11 cellular contexts compared by ENCODE assay signal in the genomic region with DNA sequence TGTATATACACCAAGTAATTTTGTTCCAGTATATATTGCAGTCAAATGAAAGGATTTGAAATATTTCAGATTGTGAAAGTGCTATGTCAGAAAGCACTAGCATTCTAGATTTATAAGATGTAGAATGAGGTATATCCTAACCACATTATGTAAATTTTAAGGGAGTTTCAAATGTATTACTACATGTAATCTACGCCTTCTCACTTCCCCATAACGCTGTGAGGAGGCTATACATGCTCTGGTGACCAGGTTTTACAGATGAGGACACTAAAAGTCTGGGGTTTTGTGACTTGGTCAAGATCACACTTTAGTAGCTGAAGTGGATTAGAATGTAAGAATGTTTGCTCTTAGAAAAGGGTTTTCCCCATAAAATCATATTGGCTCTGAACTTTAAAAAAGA. TPM values are rescaled to one million over a fixed set of nuclear protein-coding genes. Genes with fewer than 3 reads are reported as not detected.
DNase-seq lines count a peak whose midpoint lies in the region; ATAC-seq and TF ChIP-seq lines count a peak whose summit lies in the region.
"Had no signal": no experiment of that assay in that cellular context is flagged by ENCODE, and none has a peak within 500 bp of the region (broad histone marks: within the 10 kb centered on the region; RNA-seq: fewer than 3 reads in every experiment).

No MANE protein-coding gene starts in this region.

- no peaks in the 10 kb centered on the region for H3K36me3 ChIP-seq in OCI-LY7 (ENCODE audit: insufficient read depth, low read length)
- H3K36me3 ChIP-seq: BLaER1 treated with 17β-estradiol and CSF1 and Interleukin-3, amounts not matched to agents 10 nM and 100 nM had no signal

- DNase-seq in CD1c-positive myeloid dendritic cell (ENCODE audit: extremely low spot score) (peak; percentile 86), OCI-LY7 (ENCODE audit: low spot score) (peak; percentile 13), NCI-H2029 (lab: John Stamatoyannopoulos, UW) (no peak), MCF 10A (ENCODE audit: unreplicated experiment) (no peak), EL (no peak)
- DNase-seq in activated naive CD4-positive, alpha-beta T cell treated with anti-CD3 and anti-CD28 coated beads, Interleukin-2, amount 50 U/mL, for 16 hours, result no peak
- DNase-seq: NCI-H524 had no signal

- H3K4me3 Mint-ChIP-seq in MCF 10A (ENCODE audit: unreplicated experiment), result no peak overlapping the region

- no peak overlapping the region for H3K27ac Mint-ChIP-seq in MCF 10A (ENCODE audit: low read depth, unreplicated experiment)

- no peaks in the 10 kb centered on the region for H4K20me1 ChIP-seq in OCI-LY7 (ENCODE audit: insufficient read depth, low read length)
- H4K20me1 ChIP-seq: BLaER1 treated with 17β-estradiol and CSF1 and Interleukin-3, amounts not matched to agents 10 nM and 100 nM had no signal

- H3K4me2 ChIP-seq in OCI-LY7 (ENCODE audit: low read length), result no peak overlapping the region

- no peak overlapping the region for H3K27ac ChIP-seq in OCI-LY7 (ENCODE audit: low read depth, low read length, poor library complexity, severe bottlenecking)
- H3K27ac ChIP-seq: BLaER1 treated with 17β-estradiol and CSF1 and Interleukin-3, amounts not matched to agents 10 nM and 100 nM had no signal

- no peak overlapping the region for H3K4me3 ChIP-seq in OCI-LY7 (ENCODE audit: low read depth, low read length, poor library complexity, severe bottlenecking)
- H3K4me3 ChIP-seq: BLaER1 treated with 17β-estradiol and CSF1 and Interleukin-3, amounts not matched to agents 10 nM and 100 nM had no signal

- TF ChIP-seq CTCF in OCI-LY7 (conservative IDR thresholded peaks at IDR 0.05; ENCODE audit: low read length), result no peak
- no peak for TF ChIP-seq CTCF in MCF 10A (IDR thresholded peaks at IDR 0.05; ENCODE audit: unreplicated experiment)

- no peaks in the 10 kb centered on the region for H3K79me2 ChIP-seq in OCI-LY7 (ENCODE audit: insufficient read depth, low read depth, low read length)

- CTCF ChIA-PET in OCI-LY7 (lab: Charles Lee; ENCODE audit: unreplicated experiment), result no interaction called here
- CTCF ChIA-PET in MCF 10A (lab: Yijun Ruan, JAX), result interaction anchor here (0.5 to 2.1 kb wide), 3 partner anchors 25 to 208 kb away, joined by 3 to 7 read pairs (median 4); no protein-coding TSS in a partner anchor

- BruUV-seq in OCI-LY7 (replicated peaks; lab: Mats Ljungman, UMichigan) (no TSS peak), MCF 10A (replicated peaks; lab: Mats Ljungman, UMichigan) (no TSS peak)

- no peaks in the 10 kb centered on the region for H3K9me3 ChIP-seq in OCI-LY7 (ENCODE audit: low read length)
- H3K9me3 ChIP-seq: BLaER1 treated with 17β-estradiol and CSF1 and Interleukin-3, amounts not matched to agents 10 nM and 100 nM had no signal

- H3K27me3 Mint-ChIP-seq in MCF 10A (ENCODE audit: insufficient read depth, unreplicated experiment), result no peaks in the 10 kb centered on the region

- no peaks in the 10 kb centered on the region for H3K36me3 Mint-ChIP-seq in MCF 10A (ENCODE audit: insufficient read depth, unreplicated experiment)

- intact Hi-C loops in OCI-LY7 (cut with micrococcal nuclease; ENCODE audit: unreplicated experiment) (no loop called here), MCF 10A (cut with micrococcal nuclease) (no loop called here)

- no peak overlapping the region for H2AFZ ChIP-seq in OCI-LY7 (ENCODE audit: low read length)

- H3K9me3 Mint-ChIP-seq in MCF 10A (ENCODE audit: unreplicated experiment), result no peaks in the 10 kb centered on the region

- peak; percentile 99 for ATAC-seq in GM19328 (IDR thresholded peaks at IDR 0.05; ENCODE audit: unreplicated experiment)
- ATAC-seq in HG02973 (IDR thresholded peaks at IDR 0.05; ENCODE audit: unreplicated experiment), result peak; percentile 99
- ATAC-seq: left lobe of liver had no signal

- POLR2A ChIA-PET in OCI-LY7 (lab: Charles Lee), result interaction anchor here (0.5 to 1.1 kb wide), 2 partner anchors 53 to 323 kb away, joined by 3 read pairs; no protein-coding TSS in a partner anchor
- POLR2A ChIA-PET in MCF 10A (lab: Yijun Ruan, JAX), result interaction anchor here (0.6 kb wide), 1 partner anchor 54 kb away, joined by 4 read pairs; no protein-coding TSS in a partner anchor

- no peaks in the 10 kb centered on the region for H3K4me1 ChIP-seq in OCI-LY7 (ENCODE audit: insufficient read depth, low read length, poor library complexity, severe bottlenecking)

- H3K4me1 Mint-ChIP-seq in MCF 10A (ENCODE audit: insufficient read depth, unreplicated experiment), result peaks cover 10% of the 10 kb centered on the region

- H3K9me2 ChIP-seq in OCI-LY7 (ENCODE audit: insufficient read depth, low read length), result no peaks in the 10 kb centered on the region

RNA-seq across cellular contexts. Expression of a gene that starts 8.1 kb away (rescaled TPM):
- not detected in 2 replicates for total RNA-seq in OCI-LY7 (2014; rRNA removed; shearing (Covaris generic))
- total RNA-seq in OCI-LY7 (2022), result 0.09 and 0.21 TPM in 2 replicates
- not detected in 2 replicates for total RNA-seq in MCF 10A (2022)

Comparison
In these comparisons a context has a peak if more than half of its experiments do, and no peak if none do; other contexts are left out.
1. DNase-seq: peak in CD1c-positive myeloid dendritic cell (single experiment) and OCI-LY7 (single experiment); none in NCI-H2029 (single experiment), MCF 10A (single experiment), EL (single experiment) and activated naive CD4-positive, alpha-beta T cell treated with anti-CD3 and anti-CD28 coated beads, Interleukin-2, amount 50 U/mL, for 16 hours (single experiment).